In genomic region chr2:46967022-46967591, GRCh38 we compare ENCODE assay signal across 8 cellular contexts. TPM values are rescaled to one million over a fixed set of nuclear protein-coding genes. Genes with fewer than 3 reads are reported as not detected.
DNase-seq lines count a peak whose midpoint lies in the region; ATAC-seq, FAIRE-seq and TF ChIP-seq lines count a peak whose summit lies in the region.
"Not testable (repeated sequence)": the region's sequence is repeated elsewhere in the genome, so short reads cannot be mapped to it uniquely, and the experiment has no call there.

No MANE protein-coding gene starts in this region.

- H3K36me3 ChIP-seq in GM23248 (ENCODE audit: low read depth); lower lobe of right lung: not testable (repeated sequence)

- not testable (repeated sequence) for TF ChIP-seq CTCF in A549 (IDR thresholded peaks at IDR 0.05); NB4 (IDR thresholded peaks at IDR 0.05; ENCODE audit: low read depth, low read length); foreskin keratinocyte (conservative IDR thresholded peaks at IDR 0.05); lower lobe of right lung (IDR thresholded peaks at IDR 0.05)

- H3K79me2 ChIP-seq in GM23248 (ENCODE audit: insufficient read depth) = peaks cover 65% of the 10 kb centered on the region

- in situ Hi-C loops in GM23248 (cut with MboI) = not testable (repeated sequence)

- not testable (repeated sequence) for TF ChIP-seq POLR2A in A549 (IDR thresholded peaks at IDR 0.05; ENCODE audit: low read length); NB4 (IDR thresholded peaks at IDR 0.05; ENCODE audit: extremely low read depth, insufficient read length)

- FAIRE-seq in A549 (lab: Jason Lieb, UNC) = peak; percentile 46

- H3F3A ChIP-seq in GM23248 (ENCODE audit: insufficient read depth) = peaks cover 56% of the 10 kb centered on the region

- H3K9me3 ChIP-seq in A549; GM23248 (ENCODE audit: low read depth); lower lobe of right lung: not testable (repeated sequence)

- 15% methylated on average over 12 of the region's 12 CpGs for WGBS in A549 (ENCODE audit: missing lambda C conversion rate)
- WGBS in GM23248 (ENCODE audit: low coverage in 1 of 2, low lambda C conversion rate in 2 of 2, missing lambda C conversion rate in 2 of 2), 2 experiments = 9 to 30% methylated on average over 9 to 12 of the region's 12 CpGs

- H3K4me3 ChIP-seq in A549 (peak overlapping the region; percentile 38), GM23248 (peak overlapping the region; percentile 56), NB4 (ENCODE audit: low read depth, low read length) (peak overlapping the region; percentile 52)
- not testable (repeated sequence) for H3K4me3 ChIP-seq in lower lobe of right lung; skeletal muscle cell (ENCODE audit: low read depth, low read length)

- H3K4me1 ChIP-seq in A549 (peaks cover 91% of the 10 kb centered on the region), GM23248 (ENCODE audit: insufficient read depth) (peaks cover 74% of the 10 kb centered on the region), foreskin keratinocyte (peaks cover 46% of the 10 kb centered on the region), lower lobe of right lung (peaks cover 67% of the 10 kb centered on the region)

- not testable (repeated sequence) for H2AFZ ChIP-seq in GM23248

- TF ChIP-seq RAD21 in A549 (conservative IDR thresholded peaks at IDR 0.05 in 1 of 2, IDR thresholded peaks at IDR 0.05 in 1 of 2) = peak; percentile 1 to 54; a peak in 3 of 5 replicates

- not testable (repeated sequence) for H3K9me2 ChIP-seq in GM23248 (ENCODE audit: insufficient read depth)

- POLR2A ChIA-PET in A549 (lab: Yijun Ruan, JAX) = not testable (repeated sequence)

- H3K27ac ChIP-seq in A549 (peak overlapping the region; percentile 93 to 97), GM23248 (peak overlapping the region; percentile 100), caudate nucleus (ENCODE audit: low read depth, low read length) (peak overlapping the region; percentile 26), foreskin keratinocyte (peak overlapping the region; percentile 82), lower lobe of right lung (peak overlapping the region; percentile 89)

- H3K27me3 ChIP-seq in GM23248 (replicated peaks; ENCODE audit: insufficient read depth); foreskin keratinocyte; lower lobe of right lung (ENCODE audit: low read depth): not testable (repeated sequence)

- peak overlapping the region; percentile 91 for H3K9ac ChIP-seq in GM23248

- DNase-seq in A549 (ENCODE audit: low read depth in 1 of 2, low spot score in 1 of 2) (peak; percentile 68 to 98), GM23248 (peak; percentile 99), NB4 (ENCODE audit: low read depth) (peak; percentile 98), SKM-1 (lab: John Stamatoyannopoulos, UW; ENCODE audit: unreplicated experiment) (peak; percentile 96), foreskin keratinocyte (peak; percentile 98 to 99), lower lobe of right lung (peak; percentile 73), skeletal muscle cell (ENCODE audit: low read depth) (peak; percentile 93)
- DNase-seq in caudate nucleus (lab: John Stamatoyannopoulos, UW) = not testable (repeated sequence)

- peak; percentile 95 to 97 for TF ChIP-seq EP300 in A549 (IDR thresholded peaks at IDR 0.05)

- intact Hi-C loops in lower lobe of right lung (cut with DNase I) = not testable (repeated sequence)

- H4K20me1 ChIP-seq in GM23248 (ENCODE audit: insufficient read depth) = not testable (repeated sequence)

- ATAC-seq in A549 (peak; percentile 63 to 65), foreskin keratinocyte (peak; percentile 67), lower lobe of right lung (peak; percentile 84 to 89)

- CTCF ChIA-PET in A549 (lab: Yijun Ruan, JAX) = interaction anchor here (0.9 to 2.3 kb wide), 5 partner anchors 8 to 356 kb away, joined by 3 to 9 read pairs (median 4); no protein-coding TSS in a partner anchor

- peak overlapping the region; percentile 93 for H3K4me2 ChIP-seq in A549
- peak overlapping the region; percentile 93 for H3K4me2 ChIP-seq in GM23248 (ENCODE audit: unreplicated experiment)

TF ChIP-seq in A549, 52 proteins besides CTCF, POLR2A, EP300 and RAD21 (continues in another document):
- peak; percentile 96 for TF ChIP-seq JUNB (IDR thresholded peaks at IDR 0.05)
- TF ChIP-seq FOSL2 (IDR thresholded peaks at IDR 0.05) = peak; percentile 94
- TF ChIP-seq FOSL2 (CRISPR knock-in tag; IDR thresholded peaks at IDR 0.05) = peak; percentile 88
- peak; percentile 21; the same call in 1 of the 2 replicates for TF ChIP-seq E2F6 (IDR thresholded peaks at IDR 0.05; ENCODE audit: borderline replicate concordance, low read depth)
- peak; percentile 90 for TF ChIP-seq GATA3 (IDR thresholded peaks at IDR 0.05; ENCODE audit: borderline replicate concordance)
- peak; percentile 55 for TF ChIP-seq SMC3 (IDR thresholded peaks at IDR 0.05)
- TF ChIP-seq BHLHE40 (IDR thresholded peaks at IDR 0.05; ENCODE audit: low read depth, low read length) = peak; percentile 40; the same call in 1 of the 2 replicates
- TF ChIP-seq RFX5 (IDR thresholded peaks at IDR 0.05) = peak; percentile 18; the same call in 1 of the 2 replicates
- TF ChIP-seq MYC (IDR thresholded peaks at IDR 0.05; ENCODE audit: borderline replicate concordance, low read length) = peak; percentile 71; the same call in 1 of the 2 replicates
- peak; percentile 40; the same call in 1 of the 2 replicates for TF ChIP-seq ATOH8 (CRISPR knock-in tag; IDR thresholded peaks at IDR 0.05; ENCODE audit: low read depth)
- TF ChIP-seq TFCP2L1 (CRISPR knock-in tag; IDR thresholded peaks at IDR 0.05) = peak; percentile 44; the same call in 1 of the 2 replicates
- TF ChIP-seq MAX (IDR thresholded peaks at IDR 0.05) = peak; percentile 86
- 0 out of 2 replicates have a peak, but pooled peaks have one; percentile 33 for TF ChIP-seq PBX3 (IDR thresholded peaks at IDR 0.05)
- TF ChIP-seq HES2 (IDR thresholded peaks at IDR 0.05) = peak; percentile 100
- TF ChIP-seq CEBPB (IDR thresholded peaks at IDR 0.05) = peak; percentile 100

RNA-seq across cellular contexts. Expression of gene TTC7A, which starts 26.1 kb away (rescaled TPM):
- polyA plus RNA-seq in A549 (2011; rRNA removed) = 17.3 and 19.6 TPM in 2 replicates
- 34.9 and 40.3 TPM in 2 replicates for polyA plus RNA-seq in A549 (2012; cell fraction: cytosol; rRNA removed)
- 92.4 and 101 TPM in 2 replicates for polyA plus RNA-seq in A549 (2012; cell fraction: nucleus; rRNA removed)
- 30.7 to 31.4 TPM (median 31.3 TPM) in 3 replicates for polyA plus RNA-seq in A549 (2017; fragmentation: RNase III; extraction: RNeasy Plus Mini Kit Qiagen cat#74134 plus additional on column Dnase treatment)
- 16.7 and 28.0 TPM in 2 replicates for polyA minus RNA-seq in A549 (2011; rRNA and poly(A)+ RNA removed)
- total RNA-seq in GM23248 (2014; rRNA removed; shearing (Covaris generic)) = 51.2 and 61.1 TPM in 2 replicates
- 16.1 and 17.7 TPM in 2 replicates for polyA plus RNA-seq in GM23248 (2016; fragmentation: Nextera tagmentation; extraction: Ambion mirVana)
- total RNA-seq in foreskin keratinocyte = 18.2 and 19.5 TPM in 2 replicates
- polyA plus RNA-seq in foreskin keratinocyte = 11.2 and 11.9 TPM in 2 replicates
- total RNA-seq in lower lobe of right lung = 60.9 TPM

RNA-seq across cellular contexts. Expression of gene MCFD2, which starts 51.5 kb away (rescaled TPM):
- polyA plus RNA-seq in A549 (2011; rRNA removed) (172 and 210 TPM in 2 replicates), A549 (2017; fragmentation: RNase III; extraction: RNeasy Plus Mini Kit Qiagen cat#74134 plus additional on column Dnase treatment) (118 to 125 TPM (median 120 TPM) in 3 replicates), GM23248 (2016; fragmentation: Nextera tagmentation; extraction: Ambion mirVana) (298 and 303 TPM in 2 replicates), foreskin keratinocyte (36.6 and 45.8 TPM in 2 replicates)
- polyA plus RNA-seq in A549 (2012; cell fraction: cytosol; rRNA removed) = 51.2 and 61.9 TPM in 2 replicates
- polyA plus RNA-seq in A549 (2012; cell fraction: nucleus; rRNA removed) = 35.2 and 36.7 TPM in 2 replicates
- polyA minus RNA-seq in A549 (2011; rRNA and poly(A)+ RNA removed) = 90.0 and 90.1 TPM in 2 replicates
- 310 and 329 TPM in 2 replicates for total RNA-seq in GM23248 (2014; rRNA removed; shearing (Covaris generic))
- total RNA-seq in foreskin keratinocyte (74.7 and 83.4 TPM in 2 replicates), lower lobe of right lung (82.3 TPM)

Comparison
In these comparisons a context has a peak if more than half of its experiments do, and no peak if none do; other contexts are left out.
1. H3K27ac ChIP-seq: peak in every context shown above with its lines; median percentile 100 in GM23248; 95 in A549; 89 in lower lobe of right lung; 82 in foreskin keratinocyte; 26 in caudate nucleus.